Comparison of ENCODE assay signal across 14 cellular contexts in genomic region chr2:216583606-216584005, GRCh38.
"Had no signal": no experiment of that assay in that cellular context is flagged by ENCODE, and none has a peak within 500 bp of the region (broad histone marks: within the 10 kb centered on the region; RNA-seq: fewer than 3 reads in every experiment).

No MANE protein-coding gene starts in this region.

- H3K4me3 ChIP-seq: cardiac muscle cell, neural progenitor cell, ovary, tibial nerve, vagina had no signal

- H3K36me3 Mint-ChIP-seq: neural progenitor cell; stimulated activated naive B cell treated with anti-CD40 and anti-IgM and Interleukin-4, amounts not matched to agents 10 μg/mL and 1 μg/mL and 100 μg/mL, for 72 hours had no signal

- H3K4me1 Mint-ChIP-seq: stimulated activated naive B cell treated with anti-CD40 and anti-IgM and Interleukin-4, amounts not matched to agents 10 μg/mL and 1 μg/mL and 100 μg/mL, for 72 hours had no signal

- H3K27ac ChIP-seq: cardiac muscle cell, neural progenitor cell, ovary, vagina had no signal

- H3K4me3 Mint-ChIP-seq: activated CD8-positive, alpha-beta T cell treated with anti-CD3 and anti-CD28 coated beads for 36 hours; activated T-cell treated with anti-CD3 and anti-CD28 coated beads, Interleukin-2, amount 50 U/mL, for 4 hours; neural progenitor cell; stimulated activated naive B cell treated with anti-CD40 and anti-IgM and Interleukin-4, amounts not matched to agents 10 μg/mL and 1 μg/mL and 100 μg/mL, for 72 hours; WTC11 had no signal

- DNase-seq: activated CD4-positive, alpha-beta T cell treated with anti-CD3 and anti-CD28 coated beads for 48 hours; activated CD8-positive, alpha-beta T cell treated with anti-CD3 and anti-CD28 coated beads for 36 hours; activated effector memory CD4-positive, alpha-beta T cell treated with Interleukin-2 at 50 U/mL for 16 hours; activated naive CD4-positive, alpha-beta T cell treated with anti-CD3 and anti-CD28 coated beads, Interleukin-2, amount 50 U/mL, for 16 hours; activated T-cell treated with anti-CD3 and anti-CD28 coated beads, Interleukin-2, amount 50 U/mL, for 4 hours; ovary; stimulated activated CD4-positive, alpha-beta T cell treated with anti-CD3 and anti-CD28 coated beads, Interleukin-15, amount 100 ng/mL, for 24 hours; stimulated activated CD4-positive, alpha-beta T cell treated with anti-CD3 and anti-CD28 coated beads, Interleukin-4, amount 100 ng/mL, for 1 hour; stimulated activated naive B cell treated with anti-CD40 and anti-IgM and Interleukin-4, amounts not matched to agents 10 μg/mL and 1 μg/mL and 100 μg/mL, for 72 hours had no signal

- H2AFZ ChIP-seq: neural progenitor cell had no signal

- H3K36me3 ChIP-seq: cardiac muscle cell, neural progenitor cell, ovary, tibial nerve, vagina had no signal

- H3K4me1 ChIP-seq: vagina had no signal

- H3K9me3 ChIP-seq: ovary, tibial nerve, vagina had no signal

- H3K9me3 Mint-ChIP-seq: activated CD8-positive, alpha-beta T cell treated with anti-CD3 and anti-CD28 coated beads for 36 hours; activated T-cell treated with anti-CD3 and anti-CD28 coated beads, Interleukin-2, amount 50 U/mL, for 4 hours; neural progenitor cell had no signal

- H3K27ac Mint-ChIP-seq: activated CD8-positive, alpha-beta T cell treated with anti-CD3 and anti-CD28 coated beads for 36 hours; neural progenitor cell; stimulated activated naive B cell treated with anti-CD40 and anti-IgM and Interleukin-4, amounts not matched to agents 10 μg/mL and 1 μg/mL and 100 μg/mL, for 72 hours; WTC11 had no signal

- H3K27me3 ChIP-seq: cardiac muscle cell, neural progenitor cell, ovary, tibial nerve, vagina had no signal

- ATAC-seq: activated CD8-positive, alpha-beta T cell treated with anti-CD3 and anti-CD28 coated beads for 36 hours; activated T-cell treated with anti-CD3 and anti-CD28 coated beads, Interleukin-2, amount 50 U/mL, for 4 hours; stimulated activated naive B cell treated with anti-CD40 and anti-IgM and Interleukin-4, amounts not matched to agents 10 μg/mL and 1 μg/mL and 100 μg/mL, for 72 hours; WTC11 had no signal

- H3K9ac ChIP-seq: neural progenitor cell had no signal

- H3K4me2 ChIP-seq: neural progenitor cell had no signal
